8 cellular contexts compared by ENCODE assay signal in genomic region chr6:87700729-87701675, GRCh38. TPM values are rescaled to one million over a fixed set of nuclear protein-coding genes. Genes with fewer than 3 reads are reported as not detected.
DNase-seq lines count a peak whose midpoint lies in the region; ATAC-seq and TF ChIP-seq lines count a peak whose summit lies in the region.

No MANE protein-coding gene starts in this region.

- intact Hi-C loops in heart right ventricle (cut with DNase I) (loop anchor here in 4 of 10 donors (5.0 to 10.0 kb wide), 3 partner anchors 106 to 116 kb away; partner anchors contain the start of genes ORC3 (in 3 of the 4) and RARS2 (in 1 of the 4)), prostate gland (cut with DNase I) (loop anchor here (5.0 to 10.0 kb wide), 2 partner anchors 109 to 546 kb away; partner anchors contain the start of genes ORC3 and ZNF292)

- no peaks in the 10 kb centered on the region for H3K36me3 Mint-ChIP-seq in activated naive CD8-positive, alpha-beta T cell

- H3K9me3 ChIP-seq in heart right ventricle (no peaks in the 10 kb centered on the region), prostate gland (no peaks in the 10 kb centered on the region)

- no peak for TF ChIP-seq POLR2A in prostate gland (IDR thresholded peaks at IDR 0.05)

- H3K36me3 ChIP-seq in heart right ventricle (no peaks in the 10 kb centered on the region), prostate gland (no peaks in the 10 kb centered on the region)

- peak overlapping the region; percentile 96 for H3K27ac Mint-ChIP-seq in activated naive CD8-positive, alpha-beta T cell

- peaks cover 50% of the 10 kb centered on the region for H3K4me1 Mint-ChIP-seq in activated naive CD8-positive, alpha-beta T cell (ENCODE audit: low read depth)

- DNase-seq in HT1080 (ENCODE audit: low read depth) (peak; percentile 84), heart right ventricle (peak; percentile 31 to 33), prostate gland (ENCODE audit: low spot score) (peak; percentile 33)

- no peaks in the 10 kb centered on the region for H3K27me3 Mint-ChIP-seq in activated naive CD8-positive, alpha-beta T cell

- no peaks in the 10 kb centered on the region for H3K27me3 ChIP-seq in heart right ventricle
- no peaks in the 10 kb centered on the region for H3K27me3 ChIP-seq in prostate gland (replicated peaks; ENCODE audit: insufficient read depth)

- TF ChIP-seq CTCF in 22Rv1 (IDR thresholded peaks at IDR 0.05) (no peak), GM12875 (IDR thresholded peaks at IDR 0.05; ENCODE audit: borderline replicate concordance, insufficient read depth, low read depth, low read length) (no peak), heart right ventricle (IDR thresholded peaks at IDR 0.05) (no peak), prostate gland (IDR thresholded peaks at IDR 0.05) (no peak)

- peak overlapping the region; percentile 94 for H3K4me3 Mint-ChIP-seq in activated naive CD8-positive, alpha-beta T cell

- H3K4me1 ChIP-seq in heart right ventricle (peaks cover 0 to 50% (median 39%) of the 10 kb centered on the region in 9 donors), prostate gland (replicated peaks) (no peaks in the 10 kb centered on the region)

- no peaks in the 10 kb centered on the region for H3K9me3 Mint-ChIP-seq in activated naive CD8-positive, alpha-beta T cell (ENCODE audit: low read depth)

- ATAC-seq in heart right ventricle (peak; percentile 0 to 47 (median 20)), GM18861 (IDR thresholded peaks at IDR 0.05; ENCODE audit: unreplicated experiment) (no peak)

- H3K27ac ChIP-seq in 22Rv1: peak overlapping the region; percentile 90
- peak overlapping the region; percentile 90 to 99 (median 98) for H3K27ac ChIP-seq in heart right ventricle
- H3K27ac ChIP-seq in prostate gland: peak overlapping the region; percentile 95

- H3K4me3 ChIP-seq in GM12875 (ENCODE audit: low read depth, low read length) (peak overlapping the region; percentile 90), heart right ventricle (peak overlapping the region; percentile 77 to 99 (median 94)), prostate gland (peak overlapping the region; percentile 95 to 99)

- 0% methylated on average over 54 of the region's 54 CpGs for WGBS in heart right ventricle, 2 donors
- 0% methylated on average over 33 of the region's 54 CpGs for WGBS in prostate gland

TF ChIP-seq in PFSK-1, 5 proteins besides CTCF, POLR2A, EP300 and RAD21:
- peak; percentile 67 for TF ChIP-seq FOXP2 (optimal IDR thresholded peaks at IDR 0.05; ENCODE audit: borderline replicate concordance, extremely low read depth, extremely low read length, insufficient read depth)
- peak; percentile 38; the same call in 1 of the 2 replicates for TF ChIP-seq TAF1 (IDR thresholded peaks at IDR 0.05; ENCODE audit: borderline replicate concordance, insufficient read depth, low read length)
- TF ChIP-seq POLR2AphosphoS5 (IDR thresholded peaks at IDR 0.05; ENCODE audit: low read depth, low read length): no peak; the same call in 1 of the 2 replicates
- TF ChIP-seq REST (IDR thresholded peaks at IDR 0.05; ENCODE audit: insufficient read depth in 1 of 2, low read depth in 2 of 2, low read length in 2 of 2): no peak
- TF ChIP-seq SIN3A (IDR thresholded peaks at IDR 0.05; ENCODE audit: borderline replicate concordance, insufficient read depth, low read length): peak; percentile 92; the same call in 1 of the 2 replicates
TF ChIP-seq in PFSK-1: peak in this region for 3.

RNA-seq across cellular contexts. Expression of gene AKIRIN2, which starts 1.0 kb away (rescaled TPM):
- 19.4 and 32.4 TPM in 2 replicates for total RNA-seq in HT1080 (2014; rRNA removed; shearing (Covaris generic))
- 79.7 and 87.3 TPM in 2 replicates for polyA plus RNA-seq in HT1080 (2015; cell fraction: cytosol; rRNA removed)
- 71.7 and 86.0 TPM in 2 replicates for polyA plus RNA-seq in HT1080 (2015; cell fraction: nucleus; rRNA removed)
- polyA plus RNA-seq in PFSK-1 (2012; ENCODE audit: insufficient read length, low read depth): 75.4 TPM
- total RNA-seq in heart right ventricle: 10 to 100 TPM; 33.9 to 56.0 (median 43.8) TPM
- 10 to 100 TPM; 14.8 to 31.7 TPM for polyA plus RNA-seq in heart right ventricle
- 10 to 100 TPM; 28.4 to 44.1 TPM for total RNA-seq in prostate gland

Comparison
In these comparisons a context has a peak if more than half of its experiments do, and no peak if none do; other contexts are left out.
1. DNase-seq: peak in every context shown above with its lines; median percentile 84 in HT1080; 33 in prostate gland; 32 in heart right ventricle.